In genomic region chr3:183202004-183202722, GRCh38 we compare ENCODE assay signal across 12 cellular contexts.
DNase-seq lines count a peak whose midpoint lies in the region; ATAC-seq and TF ChIP-seq lines count a peak whose summit lies in the region.
"Had no signal": no experiment of that assay in that cellular context is flagged by ENCODE, and none has a peak within 500 bp of the region (broad histone marks: within the 10 kb centered on the region; RNA-seq: fewer than 3 reads in every experiment).

No MANE protein-coding gene starts in this region.

- H3K27ac ChIP-seq in SU-DHL-6 (ENCODE audit: low read depth, low read length) (no peak overlapping the region), neutrophil (peak overlapping the region; percentile 14)
- H3K27ac ChIP-seq: A549, thyroid gland had no signal

- peak; percentile 84 for ATAC-seq in activated naive CD8-positive, alpha-beta T cell treated with anti-CD3 and anti-CD28 coated beads, Interleukin-2, amount 50 U/mL, for 24 hours
- ATAC-seq: A549 had no signal

- H3K4me3 ChIP-seq in SU-DHL-6 (ENCODE audit: insufficient read depth, low read length, poor library complexity, severe bottlenecking), result no peak overlapping the region
- H3K4me3 ChIP-seq in neutrophil (ENCODE audit: low read depth in 1 of 2, low read length in 1 of 2), result no peak overlapping the region
- H3K4me3 ChIP-seq: A549, thyroid gland had no signal

- H3K9me3 ChIP-seq in SU-DHL-6 (ENCODE audit: insufficient read depth, low read length), result peaks cover 12% of the 10 kb centered on the region; the same call in 1 of the 2 replicates
- no peaks in the 10 kb centered on the region for H3K9me3 ChIP-seq in neutrophil
- H3K9me3 ChIP-seq: thyroid gland had no signal

- H3K79me2 ChIP-seq in SU-DHL-6 (ENCODE audit: insufficient read depth, low read length), result no peaks in the 10 kb centered on the region

- H3K27ac Mint-ChIP-seq in activated naive CD8-positive, alpha-beta T cell treated with anti-CD3 and anti-CD28 coated beads, Interleukin-2, amount 50 U/mL, for 24 hours, result no peak overlapping the region
- H3K27ac Mint-ChIP-seq: activated B cell treated with CpG ODN at 0.5 μM for 24 hours had no signal

- H3K4me2 ChIP-seq in SU-DHL-6 (ENCODE audit: low read depth, low read length, poor library complexity, severe bottlenecking), result peak overlapping the region; percentile 3
- H3K4me2 ChIP-seq: A549 had no signal

- no peaks in the 10 kb centered on the region for H3F3A ChIP-seq in SU-DHL-6 (ENCODE audit: insufficient read depth)

- no peak for TF ChIP-seq CTCF in SU-DHL-6 (IDR thresholded peaks at IDR 0.05; ENCODE audit: insufficient read depth, low read length, poor library complexity, severe bottlenecking)
- no peak for TF ChIP-seq CTCF in neutrophil (IDR thresholded peaks at IDR 0.05)

- H3K36me3 ChIP-seq in SU-DHL-6 (ENCODE audit: low read length), result no peaks in the 10 kb centered on the region
- no peaks in the 10 kb centered on the region for H3K36me3 ChIP-seq in neutrophil
- H3K36me3 ChIP-seq: thyroid gland had no signal

- H3K4me1 ChIP-seq in neutrophil (ENCODE audit: control insufficient read depth in 1 of 2, insufficient read depth in 1 of 2, low read depth in 1 of 2, low read length in 1 of 2), result peaks cover 13% of the 10 kb centered on the region in 2 experiments
- H3K4me1 ChIP-seq: A549, thyroid gland had no signal

- H3K27me3 ChIP-seq in SU-DHL-6 (ENCODE audit: low read length) (no peaks in the 10 kb centered on the region), neutrophil (no peaks in the 10 kb centered on the region)
- H3K27me3 ChIP-seq: thyroid gland had no signal

- DNase-seq in activated CD4-positive, alpha-beta T cell treated with anti-CD3 and anti-CD28 coated beads for 48 hours, result peak; percentile 36
- no peak for DNase-seq in activated CD4-positive, alpha-beta T cell treated with anti-CD3 and anti-CD28 coated beads, Interleukin-2, amount 50 U/mL, for 48 hours
- no peak for DNase-seq in activated naive CD8-positive, alpha-beta T cell treated with anti-CD3 and anti-CD28 coated beads, Interleukin-2, amount 50 U/mL, for 24 hours
- DNase-seq in NCI-H2227 treated with DMSO at 0.1 percent for 48 hours (lab: John Stamatoyannopoulos, UW) (no peak), NCI-H128 (lab: John Stamatoyannopoulos, UW; ENCODE audit: unreplicated experiment) (no peak), COLO668 (lab: John Stamatoyannopoulos, UW; ENCODE audit: unreplicated experiment) (no peak)
- DNase-seq: activated B cell treated with CpG ODN at 0.5 μM for 24 hours, occipital lobe had no signal

- H2AFZ ChIP-seq in SU-DHL-6 (ENCODE audit: low read depth, low read length, severe bottlenecking), result no peak overlapping the region

- no peaks in the 10 kb centered on the region for H3K27me3 Mint-ChIP-seq in activated naive CD8-positive, alpha-beta T cell treated with anti-CD3 and anti-CD28 coated beads, Interleukin-2, amount 50 U/mL, for 24 hours

- H4K20me1 ChIP-seq in SU-DHL-6 (ENCODE audit: low read depth, low read length), result no peaks in the 10 kb centered on the region

- peak overlapping the region; percentile 5 for H3K4me3 Mint-ChIP-seq in activated naive CD8-positive, alpha-beta T cell treated with anti-CD3 and anti-CD28 coated beads, Interleukin-2, amount 50 U/mL, for 24 hours
- H3K4me3 Mint-ChIP-seq: activated B cell treated with CpG ODN at 0.5 μM for 24 hours had no signal

- H3K36me3 Mint-ChIP-seq in activated naive CD8-positive, alpha-beta T cell treated with anti-CD3 and anti-CD28 coated beads, Interleukin-2, amount 50 U/mL, for 24 hours (ENCODE audit: low read depth), result peaks cover 26% of the 10 kb centered on the region

- peaks cover 38% of the 10 kb centered on the region for H3K9me3 Mint-ChIP-seq in activated naive CD8-positive, alpha-beta T cell treated with anti-CD3 and anti-CD28 coated beads, Interleukin-2, amount 50 U/mL, for 24 hours

- no peak overlapping the region for H3K9ac ChIP-seq in SU-DHL-6 (ENCODE audit: low read length)

- peaks cover 32% of the 10 kb centered on the region for H3K4me1 Mint-ChIP-seq in activated naive CD8-positive, alpha-beta T cell treated with anti-CD3 and anti-CD28 coated beads, Interleukin-2, amount 50 U/mL, for 24 hours
- H3K4me1 Mint-ChIP-seq: activated B cell treated with CpG ODN at 0.5 μM for 24 hours had no signal

- H3K9me2 ChIP-seq in SU-DHL-6 (replicated peaks; ENCODE audit: insufficient read depth, low read length), result no peaks in the 10 kb centered on the region
